Comparison of ENCODE assay signal across 11 cellular contexts in genomic region chr5:125005287-125005686, GRCh38.
DNase-seq lines count a peak whose midpoint lies in the region; ATAC-seq and TF ChIP-seq lines count a peak whose summit lies in the region.
"Had no signal": no experiment of that assay in that cellular context is flagged by ENCODE, and none has a peak within 500 bp of the region (broad histone marks: within the 10 kb centered on the region; RNA-seq: fewer than 3 reads in every experiment).

No MANE protein-coding gene starts in this region.

- TF ChIP-seq CTCF in chondrocyte (IDR thresholded peaks at IDR 0.05): no peak

- peak; percentile 44 for ATAC-seq in GM19043 (IDR thresholded peaks at IDR 0.05; ENCODE audit: low read depth, unreplicated experiment)
- peak; percentile 51 for ATAC-seq in HG02798 (IDR thresholded peaks at IDR 0.05; ENCODE audit: poor library complexity, unreplicated experiment)
- ATAC-seq in GM18873 (IDR thresholded peaks at IDR 0.05; ENCODE audit: low FRiP score, unreplicated experiment): no peak
- ATAC-seq in GM18870 (IDR thresholded peaks at IDR 0.05; ENCODE audit: unreplicated experiment): no peak
- ATAC-seq: activated naive CD8-positive, alpha-beta T cell treated with anti-CD3 and anti-CD28 coated beads, Interleukin-2, amount 50 U/mL, for 24 hours; left lung; PC-3 had no signal

- no peak overlapping the region for H3K27ac Mint-ChIP-seq in chondrocyte (ENCODE audit: unreplicated experiment)
- H3K27ac Mint-ChIP-seq: activated naive CD8-positive, alpha-beta T cell treated with anti-CD3 and anti-CD28 coated beads, Interleukin-2, amount 50 U/mL, for 24 hours had no signal

- no peak overlapping the region for H3K4me3 Mint-ChIP-seq in chondrocyte (ENCODE audit: unreplicated experiment)
- H3K4me3 Mint-ChIP-seq: activated naive CD8-positive, alpha-beta T cell treated with anti-CD3 and anti-CD28 coated beads, Interleukin-2, amount 50 U/mL, for 24 hours had no signal

- DNase-seq in NCI-H69 (lab: John Stamatoyannopoulos, UW) (peak; percentile 71), putamen (ENCODE audit: low spot score) (peak; percentile 41), chondrocyte (ENCODE audit: low spot score) (no peak)
- DNase-seq: activated naive CD8-positive, alpha-beta T cell treated with anti-CD3 and anti-CD28 coated beads, Interleukin-2, amount 50 U/mL, for 24 hours; left lung; NCI-H187; PC-3 had no signal

- H3K27me3 Mint-ChIP-seq in chondrocyte (ENCODE audit: low read depth): no peaks in the 10 kb centered on the region

- peaks cover 2% of the 10 kb centered on the region for H3K36me3 Mint-ChIP-seq in chondrocyte (ENCODE audit: low read depth)

- H3K9me3 Mint-ChIP-seq in chondrocyte (ENCODE audit: low read depth): no peaks in the 10 kb centered on the region
- H3K9me3 Mint-ChIP-seq: activated naive CD8-positive, alpha-beta T cell treated with anti-CD3 and anti-CD28 coated beads, Interleukin-2, amount 50 U/mL, for 24 hours had no signal

- H3K4me1 Mint-ChIP-seq in chondrocyte (ENCODE audit: low read depth): peaks cover 25% of the 10 kb centered on the region

Comparison
In these comparisons a context has a peak if more than half of its experiments do, and no peak if none do; other contexts are left out.
1. ATAC-seq: peak in GM19043 (single experiment) and HG02798 (single experiment); none in GM18873 (single experiment) and GM18870 (single experiment).